In genomic region chr3:45552031-45552772, GRCh38 we compare ENCODE assay signal across 14 cellular contexts. TPM values are rescaled to one million over a fixed set of nuclear protein-coding genes. Genes with fewer than 3 reads are reported as not detected.
A peak's percentile ranks its signal among the peaks of the same experiment; 100 is the strongest.
DNase-seq lines count a peak whose midpoint lies in the region; ATAC-seq and TF ChIP-seq lines count a peak whose summit lies in the region.
"Had no signal": no experiment of that assay in that cellular context is flagged by ENCODE, and none has a peak within 500 bp of the region (broad histone marks: within the 10 kb centered on the region; RNA-seq: fewer than 3 reads in every experiment).

No MANE protein-coding gene starts in this region.

- H3K4me1 Mint-ChIP-seq in CD8-positive, alpha-beta memory T cell = peaks cover 0 to 5% (median 0%) of the 10 kb centered on the region in 3 donors
- no peaks in the 10 kb centered on the region for H3K4me1 Mint-ChIP-seq in CD4-positive, alpha-beta memory T cell

- H3K27me3 Mint-ChIP-seq in CD8-positive, alpha-beta memory T cell = no peaks in the 10 kb centered on the region
- no peaks in the 10 kb centered on the region for H3K27me3 Mint-ChIP-seq in CD4-positive, alpha-beta memory T cell
- H3K27me3 Mint-ChIP-seq: activated naive CD8-positive, alpha-beta T cell treated with anti-CD3 and anti-CD28 coated beads for 36 hours had no signal

- no peaks in the 10 kb centered on the region for H3K4me1 ChIP-seq in CD8-positive, alpha-beta memory T cell (ENCODE audit: insufficient read depth, low read length)
- peaks cover 63% of the 10 kb centered on the region for H3K4me1 ChIP-seq in PC-3 (ENCODE audit: insufficient read depth, low read length)
- H3K4me1 ChIP-seq in skeletal muscle tissue (ENCODE audit: control insufficient read depth in 3 of 3, insufficient read depth in 3 of 3, low read length in 3 of 3) = peaks cover 77 to 81% (median 79%) of the 10 kb centered on the region in 3 donors
- H3K4me1 ChIP-seq in CD4-positive, alpha-beta memory T cell (ENCODE audit: insufficient read depth, low read length) = no peaks in the 10 kb centered on the region

- no peaks in the 10 kb centered on the region for H3F3A ChIP-seq in PC-3 (ENCODE audit: low read length, unreplicated experiment)

- H3K4me3 Mint-ChIP-seq in CD8-positive, alpha-beta memory T cell = no peak overlapping the region
- H3K4me3 Mint-ChIP-seq in CD4-positive, alpha-beta memory T cell = no peak overlapping the region
- H3K4me3 Mint-ChIP-seq: activated naive CD8-positive, alpha-beta T cell treated with anti-CD3 and anti-CD28 coated beads for 36 hours had no signal

- POLR2A ChIA-PET in CD8-positive, alpha-beta memory T cell (lab: Charles Lee) = no interaction called here
- POLR2A ChIA-PET in PC-3 (lab: Charles Lee; ENCODE audit: unreplicated experiment) = no interaction called here
- POLR2A ChIA-PET in CD4-positive, alpha-beta memory T cell (lab: Charles Lee; ENCODE audit: partially characterized antibody) = no interaction called here

- no peak for ATAC-seq in PC-3

- CTCF ChIA-PET in CD8-positive, alpha-beta memory T cell (lab: Charles Lee) = no interaction called here
- CTCF ChIA-PET in PC-3 (lab: Charles Lee) = interaction anchor here (0.7 kb wide), 1 partner anchor 516 kb away, joined by 3 read pairs; no protein-coding TSS in a partner anchor
- CTCF ChIA-PET in CD4-positive, alpha-beta memory T cell (lab: Charles Lee; ENCODE audit: partially characterized antibody) = no interaction called here

- no peaks in the 10 kb centered on the region for H3K36me3 ChIP-seq in CD8-positive, alpha-beta memory T cell (ENCODE audit: insufficient read depth, low read length)
- no peaks in the 10 kb centered on the region for H3K36me3 ChIP-seq in PC-3 (ENCODE audit: low read depth, low read length)
- peaks cover 0 to 3% (median 3%) of the 10 kb centered on the region in 3 donors for H3K36me3 ChIP-seq in skeletal muscle tissue (ENCODE audit: control insufficient read depth in 3 of 3, insufficient read depth in 3 of 3, low read length in 3 of 3)
- H3K36me3 ChIP-seq in CD4-positive, alpha-beta memory T cell (ENCODE audit: insufficient read depth, low read length) = no peaks in the 10 kb centered on the region
- H3K36me3 ChIP-seq: right lobe of liver had no signal

- H3K27me3 ChIP-seq in CD8-positive, alpha-beta memory T cell (ENCODE audit: insufficient read depth, low read length, poor library complexity, severe bottlenecking) = no peaks in the 10 kb centered on the region
- H3K27me3 ChIP-seq in PC-3 (ENCODE audit: low read length) (no peaks in the 10 kb centered on the region), skeletal muscle tissue (ENCODE audit: control insufficient read depth in 3 of 3, insufficient read depth in 3 of 3, low read length in 3 of 3) (no peaks in the 10 kb centered on the region)
- no peaks in the 10 kb centered on the region for H3K27me3 ChIP-seq in CD4-positive, alpha-beta memory T cell (ENCODE audit: insufficient read depth, low read length)
- H3K27me3 ChIP-seq: dorsolateral prefrontal cortex, right lobe of liver had no signal

- no peak for DNase-seq in CD8-positive, alpha-beta memory T cell
- DNase-seq in PC-3 = no peak
- DNase-seq in fibroblast of the aortic adventitia (ENCODE audit: low read depth) = peak; percentile 29
- DNase-seq in GM20000 (ENCODE audit: low spot score) = no peak
- DNase-seq in globus pallidus (ENCODE audit: low spot score) = no peak
- no peak for DNase-seq in CD4-positive, alpha-beta memory T cell
- no peak for DNase-seq in NCI-H2227 treated with DMSO at 0.1 percent for 48 hours (lab: John Stamatoyannopoulos, UW)
- DNase-seq: activated naive CD8-positive, alpha-beta T cell treated with anti-CD3 and anti-CD28 coated beads for 36 hours; COR-L47; NCI-H1436 treated with DMSO at 0.1 percent for 48 hours had no signal

- H4K20me1 ChIP-seq in PC-3 (ENCODE audit: low read length) = no peaks in the 10 kb centered on the region

- H2AFZ ChIP-seq in PC-3 (ENCODE audit: low read length) = no peak overlapping the region

- no peaks in the 10 kb centered on the region for H3K9me3 ChIP-seq in CD8-positive, alpha-beta memory T cell (ENCODE audit: low read length)
- H3K9me3 ChIP-seq in PC-3 (ENCODE audit: low read length) (no peaks in the 10 kb centered on the region), skeletal muscle tissue (ENCODE audit: control insufficient read depth in 3 of 3, low read length in 3 of 3) (no peaks in the 10 kb centered on the region)
- H3K9me3 ChIP-seq in CD4-positive, alpha-beta memory T cell (ENCODE audit: control insufficient read depth in 1 of 2, low read length in 2 of 2) = no peaks in the 10 kb centered on the region
- H3K9me3 ChIP-seq: mucosa of descending colon, right lobe of liver had no signal

- H3K36me3 Mint-ChIP-seq in CD8-positive, alpha-beta memory T cell = peaks cover 0 to 19% (median 7%) of the 10 kb centered on the region in 3 donors
- peaks cover 15 to 17% of the 10 kb centered on the region in 2 donors for H3K36me3 Mint-ChIP-seq in CD4-positive, alpha-beta memory T cell

- intact Hi-C loops in PC-3 (cut with micrococcal nuclease) = no loop called here
- intact Hi-C loops in CD4-positive, alpha-beta memory T cell (cut with micrococcal nuclease) = no loop called here

- BruUV-seq in PC-3 (replicated peaks; lab: Mats Ljungman, UMichigan) = no TSS peak

- no peaks in the 10 kb centered on the region for H3K9me3 Mint-ChIP-seq in CD8-positive, alpha-beta memory T cell
- H3K9me3 Mint-ChIP-seq in CD4-positive, alpha-beta memory T cell = no peaks in the 10 kb centered on the region
- H3K9me3 Mint-ChIP-seq: activated naive CD8-positive, alpha-beta T cell treated with anti-CD3 and anti-CD28 coated beads for 36 hours had no signal

- no peak overlapping the region for H3K4me3 ChIP-seq in CD8-positive, alpha-beta memory T cell (ENCODE audit: low read length)
- no peak overlapping the region for H3K4me3 ChIP-seq in PC-3 (ENCODE audit: low read length)
- no peak overlapping the region for H3K4me3 ChIP-seq in fibroblast of the aortic adventitia (ENCODE audit: low read depth, low read length)
- H3K4me3 ChIP-seq in skeletal muscle tissue (ENCODE audit: low read length in 3 of 3) = peak overlapping the region in 1 of 3 donors; percentile 35
- H3K4me3 ChIP-seq in CD4-positive, alpha-beta memory T cell (ENCODE audit: low read length in 2 of 2) = no peak overlapping the region
- H3K4me3 ChIP-seq: dorsolateral prefrontal cortex, mucosa of descending colon, right lobe of liver had no signal

- peak overlapping the region in 3 of 8 donors; percentile 26 to 76 (median 56) for H3K27ac Mint-ChIP-seq in CD8-positive, alpha-beta memory T cell
- H3K27ac Mint-ChIP-seq in CD4-positive, alpha-beta memory T cell = peak overlapping the region in 3 of 7 donors; percentile 22 to 44 (median 37)
- H3K27ac Mint-ChIP-seq: activated naive CD8-positive, alpha-beta T cell treated with anti-CD3 and anti-CD28 coated beads for 36 hours had no signal

- peak overlapping the region; percentile 67 for H3K4me2 ChIP-seq in PC-3 (ENCODE audit: low read length)

- peak overlapping the region; percentile 70 for H3K27ac ChIP-seq in CD8-positive, alpha-beta memory T cell (ENCODE audit: low read depth, low read length)
- H3K27ac ChIP-seq in PC-3 (ENCODE audit: low read length) = peak overlapping the region; percentile 81
- peak overlapping the region; percentile 85 for H3K27ac ChIP-seq in skeletal muscle tissue (ENCODE audit: low read depth, low read length)
- no peak overlapping the region for H3K27ac ChIP-seq in CD4-positive, alpha-beta memory T cell (ENCODE audit: low read depth, low read length)

- H3K9ac ChIP-seq in PC-3 (ENCODE audit: low read length) (no peak overlapping the region; the same call in 1 of the 2 replicates), skeletal muscle tissue (ENCODE audit: low read depth in 1 of 3, low read length in 3 of 3) (peak overlapping the region in 1 of 3 donors; percentile 25)

- H3K9me2 ChIP-seq in PC-3 (replicated peaks; ENCODE audit: low read length) = no peaks in the 10 kb centered on the region

- H3K79me2 ChIP-seq in PC-3 (ENCODE audit: low read length) = no peaks in the 10 kb centered on the region

- TF ChIP-seq CTCF in PC-3 (conservative IDR thresholded peaks at IDR 0.05; ENCODE audit: low read depth, low read length) = no peak
- TF ChIP-seq CTCF in fibroblast of the aortic adventitia (IDR thresholded peaks at IDR 0.05; ENCODE audit: insufficient read depth, low read length) = no peak
- no peak for TF ChIP-seq CTCF in GM20000 (IDR thresholded peaks at IDR 0.05; ENCODE audit: extremely low read depth, missing control alignments)

RNA-seq across cellular contexts. Expression of gene LIMD1, which starts 42.3 kb away (rescaled TPM):
- 10 to 100 TPM; 27.0 to 27.2 TPM for total RNA-seq in CD8-positive, alpha-beta memory T cell
- 5.8 TPM for polyA plus RNA-seq in CD8-positive, alpha-beta memory T cell
- 37.1 and 42.7 TPM in 2 replicates for total RNA-seq in PC-3 (2014; rRNA removed)
- total RNA-seq in fibroblast of the aortic adventitia (ENCODE audit: low replicate concordance) = 10.6 and 18.8 TPM in 2 replicates
- 16.2 TPM for total RNA-seq in skeletal muscle tissue
- total RNA-seq in CD4-positive, alpha-beta memory T cell = 10 to 100 TPM; 29.1 to 34.0 TPM
- polyA plus RNA-seq in CD4-positive, alpha-beta memory T cell = 1 to 10 TPM; 2.6 to 7.5 TPM
